ENCODE assay signal across 23 cellular contexts in the genomic region with DNA sequence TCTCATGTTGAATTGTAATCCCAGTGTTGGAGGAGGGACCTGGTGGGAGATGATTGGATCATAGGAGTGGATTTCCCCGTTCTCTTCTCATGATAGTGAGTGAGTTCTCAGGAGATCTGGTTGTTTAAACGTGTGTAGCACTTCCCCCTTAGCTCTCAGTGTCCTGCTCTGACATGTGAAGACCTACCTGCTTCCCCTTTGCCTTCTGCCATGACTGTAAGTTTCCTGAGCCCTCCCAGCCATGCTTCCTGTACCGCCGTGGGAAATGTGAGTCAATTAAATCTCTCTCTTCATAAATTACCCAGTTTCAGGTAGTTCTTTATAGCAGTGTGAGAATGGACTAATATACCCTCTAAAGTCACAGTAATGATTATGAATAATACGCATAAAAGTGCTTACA.
"Had no signal": no experiment of that assay in that cellular context is flagged by ENCODE, and none has a peak within 500 bp of the region (broad histone marks: within the 10 kb centered on the region; RNA-seq: fewer than 3 reads in every experiment).

No MANE protein-coding gene starts in this region.

- DNase-seq: effector memory CD8-positive, alpha-beta T cell; esophagus squamous epithelium; foreskin fibroblast; immature natural killer cell; left lung; lower lobe of right lung; natural killer cell; posterior cingulate gyrus; spleen; stimulated activated CD4-positive, alpha-beta T cell treated with anti-CD3 and anti-CD28 coated beads, Interleukin-15, amount 100 ng/mL, for 24 hours; stimulated activated CD4-positive, alpha-beta T cell treated with anti-CD3 and anti-CD28 coated beads, Interleukin-1b, Interleukin-23, amount 100 ng/mL, for 48 hours; stimulated activated CD4-positive, alpha-beta T cell treated with anti-CD3 and anti-CD28 coated beads, Interleukin-4, amount 100 ng/mL, for 24 hours; stomach; substantia nigra had no signal

- ATAC-seq: effector memory CD8-positive, alpha-beta T cell; gastroesophageal sphincter; left lung; lower lobe of right lung; natural killer cell; sciatic nerve; stimulated activated memory B cell treated with anti-CD40 and anti-IgM and Interleukin-4, amounts not matched to agents 10 μg/mL and 1 μg/mL and 100 μg/mL, for 72 hours had no signal

- H3K36me3 Mint-ChIP-seq: immature natural killer cell; memory B cell; mesothelial cell of epicardium; natural killer cell; stimulated activated memory B cell treated with anti-CD40 and anti-IgM and Interleukin-4, amounts not matched to agents 10 μg/mL and 1 μg/mL and 100 μg/mL, for 72 hours had no signal

- H3K27ac Mint-ChIP-seq: dendritic cell treated with granulocyte-macrophage colony-stimulating factor and Interleukin-4, amounts not matched to agents 40 ng/mL and 50 ng/mL, for 4 days; effector memory CD8-positive, alpha-beta T cell; immature natural killer cell; memory B cell; mesothelial cell of epicardium; natural killer cell; stimulated activated memory B cell treated with anti-CD40 and anti-IgM and Interleukin-4, amounts not matched to agents 10 μg/mL and 1 μg/mL and 100 μg/mL, for 72 hours had no signal

- H3K9me3 ChIP-seq: esophagus squamous epithelium, left lung, lower lobe of right lung, stomach had no signal

- H3K4me1 Mint-ChIP-seq: immature natural killer cell; natural killer cell; stimulated activated memory B cell treated with anti-CD40 and anti-IgM and Interleukin-4, amounts not matched to agents 10 μg/mL and 1 μg/mL and 100 μg/mL, for 72 hours had no signal

- H3K36me3 ChIP-seq: esophagus squamous epithelium, gastroesophageal sphincter, left lung, lower lobe of right lung, spleen, stomach had no signal

- H3K27me3 Mint-ChIP-seq: dendritic cell treated with granulocyte-macrophage colony-stimulating factor and Interleukin-4, amounts not matched to agents 40 ng/mL and 50 ng/mL, for 4 days; effector memory CD8-positive, alpha-beta T cell; memory B cell; stimulated activated memory B cell treated with anti-CD40 and anti-IgM and Interleukin-4, amounts not matched to agents 10 μg/mL and 1 μg/mL and 100 μg/mL, for 72 hours had no signal

- H3K27me3 ChIP-seq: esophagus squamous epithelium, gastroesophageal sphincter, left lung, spleen, stomach had no signal

- H3K4me3 Mint-ChIP-seq: dendritic cell treated with granulocyte-macrophage colony-stimulating factor and Interleukin-4, amounts not matched to agents 40 ng/mL and 50 ng/mL, for 4 days; effector memory CD8-positive, alpha-beta T cell; immature natural killer cell; memory B cell; mesothelial cell of epicardium; natural killer cell; neural crest cell; stimulated activated memory B cell treated with anti-CD40 and anti-IgM and Interleukin-4, amounts not matched to agents 10 μg/mL and 1 μg/mL and 100 μg/mL, for 72 hours had no signal

- H3K4me1 ChIP-seq: esophagus squamous epithelium, gastroesophageal sphincter, left lung, lower lobe of right lung, spleen, stomach had no signal

- H3K4me3 ChIP-seq: esophagus squamous epithelium, gastroesophageal sphincter, left lung, lower lobe of right lung, spleen, stomach had no signal

- H3K27ac ChIP-seq: esophagus squamous epithelium, gastroesophageal sphincter, left lung, lower lobe of right lung, spleen, stomach had no signal

- FAIRE-seq: keratinocyte, urothelium cell line had no signal

- H3K9me3 Mint-ChIP-seq: neural crest cell had no signal
